Comparison of ENCODE assay signal across 8 cellular contexts in genomic region chr6:11903645-11904044, GRCh38.
"Had no signal": no experiment of that assay in that cellular context is flagged by ENCODE, and none has a peak within 500 bp of the region (broad histone marks: within the 10 kb centered on the region; RNA-seq: fewer than 3 reads in every experiment).

No MANE protein-coding gene starts in this region.

- FAIRE-seq: G401.6, GM12878, GM12891, GM12892, GM18507, GM19239 had no signal

- DNase-seq: GDM1, GF-D8 had no signal

- H3K4me3 ChIP-seq: GM12878 had no signal

- ATAC-seq: GM12878 had no signal
